In genomic region chr2:170928036-170928823, GRCh38 we compare ENCODE assay signal across 1 cellular context.
TF ChIP-seq lines count a peak whose summit lies in the region.

No MANE protein-coding gene starts in this region.

TF ChIP-seq in K562, 482 proteins besides CTCF, POLR2A, EP300 and RAD21 (continued from another document and continues in another):
- no peak for TF ChIP-seq HCFC1 (IDR thresholded peaks at IDR 0.05; ENCODE audit: low read depth, low read length)
- TF ChIP-seq EHMT2 (IDR thresholded peaks at IDR 0.05) = peak; percentile 78; the same call in 1 of the 2 replicates
- no peak for TF ChIP-seq HDAC6 (IDR thresholded peaks at IDR 0.05; ENCODE audit: low read depth, low read length)
- peak; percentile 94 for TF ChIP-seq SPI1 (IDR thresholded peaks at IDR 0.05; ENCODE audit: borderline replicate concordance, low read depth, low read length)
- no peak for TF ChIP-seq RAD51 (IDR thresholded peaks at IDR 0.05; ENCODE audit: borderline replicate concordance, low read depth)
- TF ChIP-seq ZNF740 (CRISPR knock-in tag; IDR thresholded peaks at IDR 0.05) = 0 out of 2 replicates have a peak, but pooled peaks have one; percentile 23
- no peak for TF ChIP-seq ZNF740 (tag; IDR thresholded peaks at IDR 0.05)
- TF ChIP-seq, protein P1, sequence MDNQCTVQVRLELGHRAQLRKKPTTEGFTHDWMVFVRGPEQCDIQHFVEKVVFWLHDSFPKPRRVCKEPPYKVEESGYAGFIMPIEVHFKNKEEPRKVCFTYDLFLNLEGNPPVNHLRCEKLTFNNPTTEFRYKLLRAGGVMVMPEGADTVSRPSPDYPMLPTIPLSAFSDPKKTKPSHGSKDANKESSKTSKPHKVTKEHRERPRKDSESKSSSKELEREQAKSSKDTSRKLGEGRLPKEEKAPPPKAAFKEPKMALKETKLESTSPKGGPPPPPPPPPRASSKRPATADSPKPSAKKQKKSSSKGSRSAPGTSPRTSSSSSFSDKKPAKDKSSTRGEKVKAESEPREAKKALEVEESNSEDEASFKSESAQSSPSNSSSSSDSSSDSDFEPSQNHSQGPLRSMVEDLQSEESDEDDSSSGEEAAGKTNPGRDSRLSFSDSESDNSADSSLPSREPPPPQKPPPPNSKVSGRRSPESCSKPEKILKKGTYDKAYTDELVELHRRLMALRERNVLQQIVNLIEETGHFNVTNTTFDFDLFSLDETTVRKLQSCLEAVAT (IDR thresholded peaks at IDR 0.05) = peak in 1 of 2 experiments; percentile 91; a peak in 2 of 4 replicates
- no peak for TF ChIP-seq ZFPM2 (CRISPR knock-in tag; IDR thresholded peaks at IDR 0.05)
- TF ChIP-seq CEBPG (CRISPR knock-in tag; IDR thresholded peaks at IDR 0.05) = peak; percentile 76
- TF ChIP-seq CEBPG (tag; conservative IDR thresholded peaks at IDR 0.05 in 1 of 2, IDR thresholded peaks at IDR 0.05 in 1 of 2) = peak; percentile 70 to 76
- TF ChIP-seq NFXL1 (CRISPR knock-in tag; IDR thresholded peaks at IDR 0.05) = peak; percentile 38; the same call in 1 of the 2 replicates
- TF ChIP-seq, protein P2, sequence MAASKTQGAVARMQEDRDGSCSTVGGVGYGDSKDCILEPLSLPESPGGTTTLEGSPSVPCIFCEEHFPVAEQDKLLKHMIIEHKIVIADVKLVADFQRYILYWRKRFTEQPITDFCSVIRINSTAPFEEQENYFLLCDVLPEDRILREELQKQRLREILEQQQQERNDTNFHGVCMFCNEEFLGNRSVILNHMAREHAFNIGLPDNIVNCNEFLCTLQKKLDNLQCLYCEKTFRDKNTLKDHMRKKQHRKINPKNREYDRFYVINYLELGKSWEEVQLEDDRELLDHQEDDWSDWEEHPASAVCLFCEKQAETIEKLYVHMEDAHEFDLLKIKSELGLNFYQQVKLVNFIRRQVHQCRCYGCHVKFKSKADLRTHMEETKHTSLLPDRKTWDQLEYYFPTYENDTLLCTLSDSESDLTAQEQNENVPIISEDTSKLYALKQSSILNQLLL (CRISPR knock-in tag; IDR thresholded peaks at IDR 0.05; ENCODE audit: borderline replicate concordance) = 0 out of 2 replicates have a peak, but pooled peaks have one; percentile 61
- peak; percentile 39; the same call in 1 of the 2 replicates for TF ChIP-seq ZFP91 (CRISPR knock-in tag; IDR thresholded peaks at IDR 0.05)
- peak in 1 of 2 experiments; percentile 3 for TF ChIP-seq AFF1 (IDR thresholded peaks at IDR 0.05; ENCODE audit: low read depth in 1 of 2, partially characterized antibody in 2 of 2)
- TF ChIP-seq, protein P3, sequence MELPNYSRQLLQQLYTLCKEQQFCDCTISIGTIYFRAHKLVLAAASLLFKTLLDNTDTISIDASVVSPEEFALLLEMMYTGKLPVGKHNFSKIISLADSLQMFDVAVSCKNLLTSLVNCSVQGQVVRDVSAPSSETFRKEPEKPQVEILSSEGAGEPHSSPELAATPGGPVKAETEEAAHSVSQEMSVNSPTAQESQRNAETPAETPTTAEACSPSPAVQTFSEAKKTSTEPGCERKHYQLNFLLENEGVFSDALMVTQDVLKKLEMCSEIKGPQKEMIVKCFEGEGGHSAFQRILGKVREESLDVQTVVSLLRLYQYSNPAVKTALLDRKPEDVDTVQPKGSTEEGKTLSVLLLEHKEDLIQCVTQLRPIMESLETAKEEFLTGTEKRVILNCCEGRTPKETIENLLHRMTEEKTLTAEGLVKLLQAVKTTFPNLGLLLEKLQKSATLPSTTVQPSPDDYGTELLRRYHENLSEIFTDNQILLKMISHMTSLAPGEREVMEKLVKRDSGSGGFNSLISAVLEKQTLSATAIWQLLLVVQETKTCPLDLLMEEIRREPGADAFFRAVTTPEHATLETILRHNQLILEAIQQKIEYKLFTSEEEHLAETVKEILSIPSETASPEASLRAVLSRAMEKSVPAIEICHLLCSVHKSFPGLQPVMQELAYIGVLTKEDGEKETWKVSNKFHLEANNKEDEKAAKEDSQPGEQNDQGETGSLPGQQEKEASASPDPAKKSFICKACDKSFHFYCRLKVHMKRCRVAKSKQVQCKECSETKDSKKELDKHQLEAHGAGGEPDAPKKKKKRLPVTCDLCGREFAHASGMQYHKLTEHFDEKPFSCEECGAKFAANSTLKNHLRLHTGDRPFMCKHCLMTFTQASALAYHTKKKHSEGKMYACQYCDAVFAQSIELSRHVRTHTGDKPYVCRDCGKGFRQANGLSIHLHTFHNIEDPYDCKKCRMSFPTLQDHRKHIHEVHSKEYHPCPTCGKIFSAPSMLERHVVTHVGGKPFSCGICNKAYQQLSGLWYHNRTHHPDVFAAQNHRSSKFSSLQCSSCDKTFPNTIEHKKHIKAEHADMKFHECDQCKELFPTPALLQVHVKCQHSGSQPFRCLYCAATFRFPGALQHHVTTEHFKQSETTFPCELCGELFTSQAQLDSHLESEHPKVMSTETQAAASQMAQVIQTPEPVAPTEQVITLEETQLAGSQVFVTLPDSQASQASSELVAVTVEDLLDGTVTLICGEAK (IDR thresholded peaks at IDR 0.05) = 0 out of 2 replicates have a peak, but pooled peaks have one; percentile 10
- TF ChIP-seq, protein P3 (CRISPR knock-in tag; IDR thresholded peaks at IDR 0.05) = no peak
- TF ChIP-seq TAL1 (IDR thresholded peaks at IDR 0.05) = no peak
- TF ChIP-seq PCBP1 (IDR thresholded peaks at IDR 0.05; ENCODE audit: low read depth, low read length, poor library complexity, severe bottlenecking) = no peak
- TF ChIP-seq ZNF124 (CRISPR knock-in tag; IDR thresholded peaks at IDR 0.05) = no peak
- TF ChIP-seq SIX5 (IDR thresholded peaks at IDR 0.05; ENCODE audit: borderline replicate concordance in 1 of 2, insufficient read depth in 1 of 2, low read depth in 1 of 2, low read length in 2 of 2) = 0 out of 4 replicates have a peak, but pooled peaks of 1 of the 2 experiments have one; percentile 1
- peak; percentile 41; the same call in 1 of the 2 replicates for TF ChIP-seq FOXK1 (CRISPR knock-in tag; IDR thresholded peaks at IDR 0.05; ENCODE audit: borderline replicate concordance)
- TF ChIP-seq, protein P4, sequence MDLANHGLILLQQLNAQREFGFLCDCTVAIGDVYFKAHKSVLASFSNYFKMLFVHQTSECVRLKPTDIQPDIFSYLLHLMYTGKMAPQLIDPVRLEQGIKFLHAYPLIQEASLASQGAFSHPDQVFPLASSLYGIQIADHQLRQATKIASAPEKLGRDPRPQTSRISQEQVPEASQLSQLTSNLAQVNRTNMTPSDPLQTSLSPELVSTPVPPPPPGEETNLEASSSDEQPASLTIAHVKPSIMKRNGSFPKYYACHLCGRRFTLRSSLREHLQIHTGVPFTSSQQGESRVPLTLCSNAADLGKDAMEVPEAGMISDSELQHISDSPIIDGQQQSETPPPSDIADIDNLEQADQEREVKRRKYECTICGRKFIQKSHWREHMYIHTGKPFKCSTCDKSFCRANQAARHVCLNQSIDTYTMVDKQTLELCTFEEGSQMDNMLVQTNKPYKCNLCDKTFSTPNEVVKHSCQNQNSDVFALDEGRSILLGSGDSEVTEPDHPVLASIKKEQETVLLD (IDR thresholded peaks at IDR 0.05) = 0 out of 2 replicates have a peak, but pooled peaks have one; percentile 48
- peak; percentile 78; the same call in 1 of the 2 replicates for TF ChIP-seq THRAP3 (IDR thresholded peaks at IDR 0.05; ENCODE audit: borderline replicate concordance)
- peak; percentile 29 to 38; a peak in 2 of 4 replicates for TF ChIP-seq ARNT (IDR thresholded peaks at IDR 0.05)
- TF ChIP-seq SMC3 (conservative IDR thresholded peaks at IDR 0.05; ENCODE audit: insufficient read depth, low read depth, low read length) = no peak
- TF ChIP-seq BRCA1 (IDR thresholded peaks at IDR 0.05) = no peak
- 0 out of 2 replicates have a peak, but pooled peaks have one; percentile 34 for TF ChIP-seq BRCA1 (CRISPR knock-in tag; IDR thresholded peaks at IDR 0.05)
- peak; percentile 76 for TF ChIP-seq ETV1 (tag; conservative IDR thresholded peaks at IDR 0.05; ENCODE audit: low read depth)
- peak; percentile 81 for TF ChIP-seq CEBPB (tag; IDR thresholded peaks at IDR 0.05)
- 0 out of 2 replicates have a peak, but pooled peaks have one; percentile 21 for TF ChIP-seq MECOM (CRISPR knock-in tag; IDR thresholded peaks at IDR 0.05)
- TF ChIP-seq MTA1 (IDR thresholded peaks at IDR 0.05; ENCODE audit: borderline replicate concordance) = 0 out of 2 replicates have a peak, but pooled peaks have one; percentile 15
- no peak for TF ChIP-seq CTCFL (IDR thresholded peaks at IDR 0.05; ENCODE audit: borderline replicate concordance, insufficient read depth, low read depth, low read length, poor library complexity, severe bottlenecking)
- TF ChIP-seq HDGF (IDR thresholded peaks at IDR 0.05) = peak; percentile 55; the same call in 1 of the 2 replicates
- TF ChIP-seq TRIM24 (IDR thresholded peaks at IDR 0.05) = peak; percentile 41 to 64; a peak in 3 of 4 replicates
- TF ChIP-seq PCBP2 (IDR thresholded peaks at IDR 0.05; ENCODE audit: low read depth, low read length, poor library complexity, severe bottlenecking) = no peak
